Comparison of ENCODE assay signal across 1 cellular context in the genomic region with DNA sequence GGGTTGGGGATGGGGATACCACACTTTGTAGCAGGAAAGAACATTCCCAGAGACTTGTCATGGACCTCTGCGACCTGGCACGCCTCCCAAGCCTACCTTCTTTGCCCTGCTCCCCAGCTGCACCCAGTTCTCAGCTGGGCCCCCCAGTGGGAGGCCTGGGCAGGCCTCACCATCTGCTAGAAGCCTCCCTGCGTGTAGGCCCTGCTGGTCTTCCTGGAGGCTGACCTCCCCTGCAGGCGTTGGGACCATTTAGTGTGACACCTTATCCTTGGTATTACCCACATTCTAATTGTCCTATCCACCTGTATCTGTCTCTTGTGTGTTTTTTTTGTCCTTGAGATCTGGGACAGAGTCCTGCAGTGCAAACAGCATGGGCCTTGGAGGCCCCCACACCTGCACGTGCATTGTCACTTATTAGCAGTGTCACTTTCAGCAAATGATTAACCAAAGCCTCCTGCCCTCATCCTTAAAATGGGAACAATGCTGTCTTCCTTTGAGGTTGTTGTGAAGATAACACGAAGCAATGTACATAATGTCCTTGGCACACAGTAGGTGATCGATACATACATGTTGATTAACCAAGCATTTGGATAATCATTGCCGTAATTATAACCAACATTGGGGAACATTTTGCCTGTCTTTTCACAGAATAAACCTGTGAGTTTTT.
TF ChIP-seq lines count a peak whose summit lies in the region.

No MANE protein-coding gene starts in this region.

TF ChIP-seq in HepG2, 621 proteins besides CTCF, POLR2A, EP300 and RAD21 (continued from another document and continues in another):
- TF ChIP-seq, protein P1, sequence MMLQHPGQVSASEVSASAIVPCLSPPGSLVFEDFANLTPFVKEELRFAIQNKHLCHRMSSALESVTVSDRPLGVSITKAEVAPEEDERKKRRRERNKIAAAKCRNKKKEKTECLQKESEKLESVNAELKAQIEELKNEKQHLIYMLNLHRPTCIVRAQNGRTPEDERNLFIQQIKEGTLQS (CRISPR knock-in tag; IDR thresholded peaks at IDR 0.05), result no peak
- TF ChIP-seq ZNF138 (CRISPR knock-in tag; IDR thresholded peaks at IDR 0.05; ENCODE audit: low read depth) (no peak), ZNF446 (CRISPR knock-in tag; IDR thresholded peaks at IDR 0.05) (no peak), EED (CRISPR knock-in tag; IDR thresholded peaks at IDR 0.05) (no peak), ZFX (CRISPR knock-in tag; IDR thresholded peaks at IDR 0.05; ENCODE audit: low read depth) (peak; percentile 53; the same call in 1 of the 2 replicates), MAFK (conservative IDR thresholded peaks at IDR 0.05 in 1 of 2, IDR thresholded peaks at IDR 0.05 in 1 of 2; ENCODE audit: low read length in 2 of 2) (no peak), CC2D1A (CRISPR knock-in tag; IDR thresholded peaks at IDR 0.05) (0 out of 2 replicates have a peak, but pooled peaks have one; percentile 64), FOSL1 (CRISPR knock-in tag; IDR thresholded peaks at IDR 0.05; ENCODE audit: borderline replicate concordance) (no peak), ZC3H13 (CRISPR knock-in tag; IDR thresholded peaks at IDR 0.05) (no peak), SYNCRIP (IDR thresholded peaks at IDR 0.05; ENCODE audit: insufficient read depth, low read depth, low read length) (no peak), FLYWCH1 (CRISPR knock-in tag; IDR thresholded peaks at IDR 0.05) (no peak), CHCHD3 (CRISPR knock-in tag; IDR thresholded peaks at IDR 0.05) (no peak), HOXA7 (CRISPR knock-in tag; IDR thresholded peaks at IDR 0.05) (no peak), MTF2 (CRISPR knock-in tag; IDR thresholded peaks at IDR 0.05; ENCODE audit: borderline replicate concordance) (no peak), MYNN (CRISPR knock-in tag; IDR thresholded peaks at IDR 0.05; ENCODE audit: low read depth) (no peak), NAIF1 (CRISPR knock-in tag; IDR thresholded peaks at IDR 0.05; ENCODE audit: borderline replicate concordance) (peak; percentile 57; the same call in 1 of the 2 replicates), ZNF225 (CRISPR knock-in tag; IDR thresholded peaks at IDR 0.05) (no peak), ZNF703 (CRISPR knock-in tag; IDR thresholded peaks at IDR 0.05; ENCODE audit: borderline replicate concordance) (peak; percentile 78; the same call in 1 of the 2 replicates), ZFP36L1 (CRISPR knock-in tag; IDR thresholded peaks at IDR 0.05) (no peak), ZNF570 (CRISPR knock-in tag; IDR thresholded peaks at IDR 0.05; ENCODE audit: borderline replicate concordance) (no peak), MBD4 (IDR thresholded peaks at IDR 0.05; ENCODE audit: borderline replicate concordance, low read length) (no peak), SAP130 (CRISPR knock-in tag; IDR thresholded peaks at IDR 0.05; ENCODE audit: low read depth) (peak; percentile 34; the same call in 1 of the 2 replicates), ZNF724P (CRISPR knock-in tag; IDR thresholded peaks at IDR 0.05; ENCODE audit: borderline replicate concordance) (no peak), CHD2 (IDR thresholded peaks at IDR 0.05; ENCODE audit: low read depth, low read length) (no peak), REPIN1 (CRISPR knock-in tag; IDR thresholded peaks at IDR 0.05; ENCODE audit: borderline replicate concordance, low read depth) (peak; percentile 100), ZNF317 (CRISPR knock-in tag; IDR thresholded peaks at IDR 0.05) (0 out of 2 replicates have a peak, but pooled peaks have one; percentile 5), SALL2 (CRISPR knock-in tag; IDR thresholded peaks at IDR 0.05) (no peak), BCL6 (CRISPR knock-in tag; IDR thresholded peaks at IDR 0.05) (peak; percentile 87), MBNL3 (CRISPR knock-in tag; conservative IDR thresholded peaks at IDR 0.05) (no peak), SIX4 (CRISPR knock-in tag; IDR thresholded peaks at IDR 0.05) (peak; percentile 85), ZBTB38 (CRISPR knock-in tag; IDR thresholded peaks at IDR 0.05) (no peak), KDM2A (CRISPR knock-in tag; IDR thresholded peaks at IDR 0.05; ENCODE audit: borderline replicate concordance, low read depth) (no peak), HNF4G (IDR thresholded peaks at IDR 0.05; ENCODE audit: borderline replicate concordance, low read depth, low read length) (peak; percentile 71; the same call in 1 of the 2 replicates), HNF4G (CRISPR knock-in tag; IDR thresholded peaks at IDR 0.05; ENCODE audit: borderline replicate concordance, low read depth) (0 out of 2 replicates have a peak, but pooled peaks have one; percentile 29), GATAD1 (CRISPR knock-in tag; IDR thresholded peaks at IDR 0.05) (no peak), HNRNPL (IDR thresholded peaks at IDR 0.05; ENCODE audit: low read depth, low read length) (no peak), ZNF333 (CRISPR knock-in tag; IDR thresholded peaks at IDR 0.05; ENCODE audit: borderline replicate concordance) (no peak), DPF2 (CRISPR knock-in tag; IDR thresholded peaks at IDR 0.05; ENCODE audit: borderline replicate concordance, low read depth) (peak; percentile 71), MLLT10 (CRISPR knock-in tag; IDR thresholded peaks at IDR 0.05) (no peak), DMAP1 (CRISPR knock-in tag; IDR thresholded peaks at IDR 0.05) (no peak), HMG20B (CRISPR knock-in tag; conservative IDR thresholded peaks at IDR 0.05) (no peak; the same call in 1 of the 2 replicates), ZNF567 (CRISPR knock-in tag; IDR thresholded peaks at IDR 0.05; ENCODE audit: borderline replicate concordance) (no peak), SKI (IDR thresholded peaks at IDR 0.05; ENCODE audit: partially characterized antibody) (peak; percentile 48), ZNF589 (CRISPR knock-in tag; conservative IDR thresholded peaks at IDR 0.05) (no peak), AGO1 (IDR thresholded peaks at IDR 0.05; ENCODE audit: low read depth, low read length, poor library complexity, severe bottlenecking) (no peak), RBM22 (optimal IDR thresholded peaks at IDR 0.05; ENCODE audit: low read length) (no peak), WIZ (CRISPR knock-in tag; IDR thresholded peaks at IDR 0.05) (peak; percentile 56; the same call in 1 of the 2 replicates), SRSF1 (optimal IDR thresholded peaks at IDR 0.05; ENCODE audit: low read depth, low read length) (no peak), ZNF761 (CRISPR knock-in tag; conservative IDR thresholded peaks at IDR 0.05) (no peak), HNRNPH1 (optimal IDR thresholded peaks at IDR 0.05; ENCODE audit: low read depth, low read length) (no peak)
- TF ChIP-seq, protein P2, sequence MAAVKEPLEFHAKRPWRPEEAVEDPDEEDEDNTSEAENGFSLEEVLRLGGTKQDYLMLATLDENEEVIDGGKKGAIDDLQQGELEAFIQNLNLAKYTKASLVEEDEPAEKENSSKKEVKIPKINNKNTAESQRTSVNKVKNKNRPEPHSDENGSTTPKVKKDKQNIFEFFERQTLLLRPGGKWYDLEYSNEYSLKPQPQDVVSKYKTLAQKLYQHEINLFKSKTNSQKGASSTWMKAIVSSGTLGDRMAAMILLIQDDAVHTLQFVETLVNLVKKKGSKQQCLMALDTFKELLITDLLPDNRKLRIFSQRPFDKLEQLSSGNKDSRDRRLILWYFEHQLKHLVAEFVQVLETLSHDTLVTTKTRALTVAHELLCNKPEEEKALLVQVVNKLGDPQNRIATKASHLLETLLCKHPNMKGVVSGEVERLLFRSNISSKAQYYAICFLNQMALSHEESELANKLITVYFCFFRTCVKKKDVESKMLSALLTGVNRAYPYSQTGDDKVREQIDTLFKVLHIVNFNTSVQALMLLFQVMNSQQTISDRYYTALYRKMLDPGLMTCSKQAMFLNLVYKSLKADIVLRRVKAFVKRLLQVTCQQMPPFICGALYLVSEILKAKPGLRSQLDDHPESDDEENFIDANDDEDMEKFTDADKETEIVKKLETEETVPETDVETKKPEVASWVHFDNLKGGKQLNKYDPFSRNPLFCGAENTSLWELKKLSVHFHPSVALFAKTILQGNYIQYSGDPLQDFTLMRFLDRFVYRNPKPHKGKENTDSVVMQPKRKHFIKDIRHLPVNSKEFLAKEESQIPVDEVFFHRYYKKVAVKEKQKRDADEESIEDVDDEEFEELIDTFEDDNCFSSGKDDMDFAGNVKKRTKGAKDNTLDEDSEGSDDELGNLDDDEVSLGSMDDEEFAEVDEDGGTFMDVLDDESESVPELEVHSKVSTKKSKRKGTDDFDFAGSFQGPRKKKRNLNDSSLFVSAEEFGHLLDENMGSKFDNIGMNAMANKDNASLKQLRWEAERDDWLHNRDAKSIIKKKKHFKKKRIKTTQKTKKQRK (IDR thresholded peaks at IDR 0.05; ENCODE audit: low read length), result no peak
- TF ChIP-seq, protein P3, sequence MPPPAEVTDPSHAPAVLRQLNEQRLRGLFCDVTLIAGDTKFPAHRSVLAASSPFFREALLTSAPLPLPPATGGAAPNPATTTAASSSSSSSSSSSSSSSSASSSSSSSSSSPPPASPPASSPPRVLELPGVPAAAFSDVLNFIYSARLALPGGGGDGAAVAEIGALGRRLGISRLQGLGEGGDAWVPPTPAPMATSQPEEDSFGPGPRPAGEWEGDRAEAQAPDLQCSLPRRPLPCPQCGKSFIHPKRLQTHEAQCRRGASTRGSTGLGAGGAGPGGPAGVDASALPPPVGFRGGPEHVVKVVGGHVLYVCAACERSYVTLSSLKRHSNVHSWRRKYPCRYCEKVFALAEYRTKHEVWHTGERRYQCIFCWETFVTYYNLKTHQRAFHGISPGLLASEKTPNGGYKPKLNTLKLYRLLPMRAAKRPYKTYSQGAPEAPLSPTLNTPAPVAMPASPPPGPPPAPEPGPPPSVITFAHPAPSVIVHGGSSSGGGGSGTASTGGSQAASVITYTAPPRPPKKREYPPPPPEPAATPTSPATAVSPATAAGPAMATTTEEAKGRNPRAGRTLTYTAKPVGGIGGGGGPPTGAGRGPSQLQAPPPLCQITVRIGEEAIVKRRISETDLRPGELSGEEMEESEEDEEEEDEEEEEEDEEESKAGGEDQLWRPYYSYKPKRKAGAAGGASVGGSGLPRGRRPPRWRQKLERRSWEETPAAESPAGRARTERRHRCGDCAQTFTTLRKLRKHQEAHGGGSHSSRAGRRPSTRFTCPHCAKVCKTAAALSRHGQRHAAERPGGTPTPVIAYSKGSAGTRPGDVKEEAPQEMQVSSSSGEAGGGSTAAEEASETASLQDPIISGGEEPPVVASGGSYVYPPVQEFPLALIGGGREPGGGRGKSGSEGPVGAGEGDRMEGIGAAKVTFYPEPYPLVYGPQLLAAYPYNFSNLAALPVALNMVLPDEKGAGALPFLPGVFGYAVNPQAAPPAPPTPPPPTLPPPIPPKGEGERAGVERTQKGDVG (CRISPR knock-in tag; IDR thresholded peaks at IDR 0.05; ENCODE audit: borderline replicate concordance), result no peak
- TF ChIP-seq, protein P4, sequence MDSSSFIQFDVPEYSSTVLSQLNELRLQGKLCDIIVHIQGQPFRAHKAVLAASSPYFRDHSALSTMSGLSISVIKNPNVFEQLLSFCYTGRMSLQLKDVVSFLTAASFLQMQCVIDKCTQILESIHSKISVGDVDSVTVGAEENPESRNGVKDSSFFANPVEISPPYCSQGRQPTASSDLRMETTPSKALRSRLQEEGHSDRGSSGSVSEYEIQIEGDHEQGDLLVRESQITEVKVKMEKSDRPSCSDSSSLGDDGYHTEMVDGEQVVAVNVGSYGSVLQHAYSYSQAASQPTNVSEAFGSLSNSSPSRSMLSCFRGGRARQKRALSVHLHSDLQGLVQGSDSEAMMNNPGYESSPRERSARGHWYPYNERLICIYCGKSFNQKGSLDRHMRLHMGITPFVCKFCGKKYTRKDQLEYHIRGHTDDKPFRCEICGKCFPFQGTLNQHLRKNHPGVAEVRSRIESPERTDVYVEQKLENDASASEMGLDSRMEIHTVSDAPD (CRISPR knock-in tag; IDR thresholded peaks at IDR 0.05), result peak; percentile 95
- TF ChIP-seq, protein P5, sequence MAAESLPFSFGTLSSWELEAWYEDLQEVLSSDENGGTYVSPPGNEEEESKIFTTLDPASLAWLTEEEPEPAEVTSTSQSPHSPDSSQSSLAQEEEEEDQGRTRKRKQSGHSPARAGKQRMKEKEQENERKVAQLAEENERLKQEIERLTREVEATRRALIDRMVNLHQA (CRISPR knock-in tag; IDR thresholded peaks at IDR 0.05), result no peak
- TF ChIP-seq, protein P6, sequence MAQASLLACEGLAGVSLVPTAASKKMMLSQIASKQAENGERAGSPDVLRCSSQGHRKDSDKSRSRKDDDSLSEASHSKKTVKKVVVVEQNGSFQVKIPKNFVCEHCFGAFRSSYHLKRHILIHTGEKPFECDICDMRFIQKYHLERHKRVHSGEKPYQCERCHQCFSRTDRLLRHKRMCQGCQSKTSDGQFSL (CRISPR knock-in tag; IDR thresholded peaks at IDR 0.05), result 0 out of 2 replicates have a peak, but pooled peaks have one; percentile 29
- TF ChIP-seq, protein P7, sequence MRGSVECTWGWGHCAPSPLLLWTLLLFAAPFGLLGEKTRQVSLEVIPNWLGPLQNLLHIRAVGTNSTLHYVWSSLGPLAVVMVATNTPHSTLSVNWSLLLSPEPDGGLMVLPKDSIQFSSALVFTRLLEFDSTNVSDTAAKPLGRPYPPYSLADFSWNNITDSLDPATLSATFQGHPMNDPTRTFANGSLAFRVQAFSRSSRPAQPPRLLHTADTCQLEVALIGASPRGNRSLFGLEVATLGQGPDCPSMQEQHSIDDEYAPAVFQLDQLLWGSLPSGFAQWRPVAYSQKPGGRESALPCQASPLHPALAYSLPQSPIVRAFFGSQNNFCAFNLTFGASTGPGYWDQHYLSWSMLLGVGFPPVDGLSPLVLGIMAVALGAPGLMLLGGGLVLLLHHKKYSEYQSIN (CRISPR knock-in tag; IDR thresholded peaks at IDR 0.05; ENCODE audit: borderline replicate concordance), result no peak
- TF ChIP-seq, protein P8, sequence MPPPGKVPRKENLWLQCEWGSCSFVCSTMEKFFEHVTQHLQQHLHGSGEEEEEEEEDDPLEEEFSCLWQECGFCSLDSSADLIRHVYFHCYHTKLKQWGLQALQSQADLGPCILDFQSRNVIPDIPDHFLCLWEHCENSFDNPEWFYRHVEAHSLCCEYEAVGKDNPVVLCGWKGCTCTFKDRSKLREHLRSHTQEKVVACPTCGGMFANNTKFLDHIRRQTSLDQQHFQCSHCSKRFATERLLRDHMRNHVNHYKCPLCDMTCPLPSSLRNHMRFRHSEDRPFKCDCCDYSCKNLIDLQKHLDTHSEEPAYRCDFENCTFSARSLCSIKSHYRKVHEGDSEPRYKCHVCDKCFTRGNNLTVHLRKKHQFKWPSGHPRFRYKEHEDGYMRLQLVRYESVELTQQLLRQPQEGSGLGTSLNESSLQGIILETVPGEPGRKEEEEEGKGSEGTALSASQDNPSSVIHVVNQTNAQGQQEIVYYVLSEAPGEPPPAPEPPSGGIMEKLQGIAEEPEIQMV (CRISPR knock-in tag; IDR thresholded peaks at IDR 0.05; ENCODE audit: low read depth), result 0 out of 2 replicates have a peak, but pooled peaks have one; percentile 44
